Comparison of ENCODE assay signal across 1 cellular context in the genomic region with DNA sequence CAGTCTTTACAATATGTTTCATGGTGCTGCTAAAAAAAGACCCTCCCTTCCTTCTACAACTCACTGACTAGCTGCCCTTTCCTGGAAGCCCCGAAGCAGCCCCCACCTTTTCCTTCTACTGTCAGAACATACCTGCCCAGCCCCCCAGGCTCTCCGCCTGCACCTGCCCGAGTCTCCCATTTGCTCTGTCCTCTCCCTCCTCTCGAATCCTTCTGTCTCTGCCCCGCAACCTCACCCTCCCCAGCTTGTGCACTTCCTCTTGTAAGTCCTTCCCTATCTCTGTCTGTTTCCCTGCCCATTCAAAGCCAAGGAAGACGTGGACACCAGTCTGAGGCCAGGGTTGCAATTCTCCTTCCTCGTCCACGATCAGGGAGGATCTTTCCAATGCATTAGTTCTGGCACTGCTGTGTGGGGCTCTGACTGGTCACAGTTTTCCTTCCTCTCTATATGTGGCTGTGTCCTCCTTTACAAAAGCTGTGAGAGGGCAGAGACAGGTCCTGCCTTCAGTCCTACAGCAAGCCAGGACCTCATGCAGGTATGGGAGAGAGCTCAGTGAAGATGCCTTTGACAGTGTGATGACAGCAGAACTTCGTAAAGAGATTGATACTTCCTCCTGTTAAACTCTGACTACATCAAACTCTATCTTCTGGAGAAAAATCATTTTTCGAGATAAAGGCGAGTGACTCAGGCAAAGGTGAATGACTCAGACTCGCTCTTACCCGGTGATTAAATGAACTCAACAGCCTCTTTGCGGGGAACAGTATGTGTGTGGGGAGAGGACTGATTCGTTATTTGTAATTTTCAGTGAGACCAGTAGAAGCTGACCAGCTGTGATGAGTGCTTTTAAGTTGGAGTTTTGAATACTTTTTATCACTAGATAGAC.
TF ChIP-seq lines count a peak whose summit lies in the region.

No MANE protein-coding gene starts in this region.

TF ChIP-seq in K562, 482 proteins besides CTCF, POLR2A, EP300 and RAD21 (continued from another document):
- TF ChIP-seq, protein P1, sequence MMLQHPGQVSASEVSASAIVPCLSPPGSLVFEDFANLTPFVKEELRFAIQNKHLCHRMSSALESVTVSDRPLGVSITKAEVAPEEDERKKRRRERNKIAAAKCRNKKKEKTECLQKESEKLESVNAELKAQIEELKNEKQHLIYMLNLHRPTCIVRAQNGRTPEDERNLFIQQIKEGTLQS (IDR thresholded peaks at IDR 0.05) = peak; percentile 69
- TF ChIP-seq, protein P1 (CRISPR knock-in tag; conservative IDR thresholded peaks at IDR 0.05) = no peak
- TF ChIP-seq TBL1XR1 (IDR thresholded peaks at IDR 0.05; ENCODE audit: low read length in 2 of 2) = no peak
- TF ChIP-seq, protein P2, sequence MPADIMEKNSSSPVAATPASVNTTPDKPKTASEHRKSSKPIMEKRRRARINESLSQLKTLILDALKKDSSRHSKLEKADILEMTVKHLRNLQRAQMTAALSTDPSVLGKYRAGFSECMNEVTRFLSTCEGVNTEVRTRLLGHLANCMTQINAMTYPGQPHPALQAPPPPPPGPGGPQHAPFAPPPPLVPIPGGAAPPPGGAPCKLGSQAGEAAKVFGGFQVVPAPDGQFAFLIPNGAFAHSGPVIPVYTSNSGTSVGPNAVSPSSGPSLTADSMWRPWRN (IDR thresholded peaks at IDR 0.05; ENCODE audit: low read depth) = no peak
- no peak for TF ChIP-seq EWSR1 (IDR thresholded peaks at IDR 0.05; ENCODE audit: borderline replicate concordance, low read depth, partially characterized antibody)
- no peak for TF ChIP-seq YBX1 (IDR thresholded peaks at IDR 0.05)
- peak; percentile 3 for TF ChIP-seq CBX2 (IDR thresholded peaks at IDR 0.05; ENCODE audit: insufficient read depth, low read length, poor library complexity, severe bottlenecking)
- TF ChIP-seq ZNF212 (CRISPR knock-in tag; IDR thresholded peaks at IDR 0.05) = no peak
- TF ChIP-seq, protein P3, sequence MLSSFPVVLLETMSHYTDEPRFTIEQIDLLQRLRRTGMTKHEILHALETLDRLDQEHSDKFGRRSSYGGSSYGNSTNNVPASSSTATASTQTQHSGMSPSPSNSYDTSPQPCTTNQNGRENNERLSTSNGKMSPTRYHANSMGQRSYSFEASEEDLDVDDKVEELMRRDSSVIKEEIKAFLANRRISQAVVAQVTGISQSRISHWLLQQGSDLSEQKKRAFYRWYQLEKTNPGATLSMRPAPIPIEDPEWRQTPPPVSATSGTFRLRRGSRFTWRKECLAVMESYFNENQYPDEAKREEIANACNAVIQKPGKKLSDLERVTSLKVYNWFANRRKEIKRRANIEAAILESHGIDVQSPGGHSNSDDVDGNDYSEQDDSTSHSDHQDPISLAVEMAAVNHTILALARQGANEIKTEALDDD (IDR thresholded peaks at IDR 0.05) = no peak
- TF ChIP-seq CBX8 (IDR thresholded peaks at IDR 0.05; ENCODE audit: borderline replicate concordance, extremely low read depth, low read depth, low read length, poor library complexity, severe bottlenecking) = peak; percentile 70
- no peak for TF ChIP-seq MYNN (IDR thresholded peaks at IDR 0.05)
- no peak for TF ChIP-seq MYNN (CRISPR knock-in tag; IDR thresholded peaks at IDR 0.05)
- no peak for TF ChIP-seq RNF2 (IDR thresholded peaks at IDR 0.05)
- no peak for TF ChIP-seq NCOA6 (IDR thresholded peaks at IDR 0.05)
- peak; percentile 38; the same call in 1 of the 2 replicates for TF ChIP-seq ARID1B (IDR thresholded peaks at IDR 0.05)
- peak; percentile 58 for TF ChIP-seq NFE2 (IDR thresholded peaks at IDR 0.05; ENCODE audit: low read depth)
- no peak for TF ChIP-seq PHTF2 (CRISPR knock-in tag; IDR thresholded peaks at IDR 0.05)
- TF ChIP-seq SMARCE1 (IDR thresholded peaks at IDR 0.05) = 0 out of 2 replicates have a peak, but pooled peaks have one; percentile 12
- TF ChIP-seq KLF6 (CRISPR knock-in tag; IDR thresholded peaks at IDR 0.05; ENCODE audit: borderline replicate concordance) = no peak
- no peak for TF ChIP-seq NR3C1 (CRISPR knock-in tag; IDR thresholded peaks at IDR 0.05)
- no peak for TF ChIP-seq CEBPB (tag; IDR thresholded peaks at IDR 0.05)
- TF ChIP-seq SMARCA4 (IDR thresholded peaks at IDR 0.05) = peak; percentile 50; the same call in 1 of the 2 replicates
- TF ChIP-seq JUND (IDR thresholded peaks at IDR 0.05; ENCODE audit: borderline replicate concordance, low read depth, low read length) = peak; percentile 79
- TF ChIP-seq JUND (tag; IDR thresholded peaks at IDR 0.05; ENCODE audit: borderline replicate concordance, low read depth, low read length) = peak; percentile 73; the same call in 2 of the 3 replicates
- TF ChIP-seq, protein P4, sequence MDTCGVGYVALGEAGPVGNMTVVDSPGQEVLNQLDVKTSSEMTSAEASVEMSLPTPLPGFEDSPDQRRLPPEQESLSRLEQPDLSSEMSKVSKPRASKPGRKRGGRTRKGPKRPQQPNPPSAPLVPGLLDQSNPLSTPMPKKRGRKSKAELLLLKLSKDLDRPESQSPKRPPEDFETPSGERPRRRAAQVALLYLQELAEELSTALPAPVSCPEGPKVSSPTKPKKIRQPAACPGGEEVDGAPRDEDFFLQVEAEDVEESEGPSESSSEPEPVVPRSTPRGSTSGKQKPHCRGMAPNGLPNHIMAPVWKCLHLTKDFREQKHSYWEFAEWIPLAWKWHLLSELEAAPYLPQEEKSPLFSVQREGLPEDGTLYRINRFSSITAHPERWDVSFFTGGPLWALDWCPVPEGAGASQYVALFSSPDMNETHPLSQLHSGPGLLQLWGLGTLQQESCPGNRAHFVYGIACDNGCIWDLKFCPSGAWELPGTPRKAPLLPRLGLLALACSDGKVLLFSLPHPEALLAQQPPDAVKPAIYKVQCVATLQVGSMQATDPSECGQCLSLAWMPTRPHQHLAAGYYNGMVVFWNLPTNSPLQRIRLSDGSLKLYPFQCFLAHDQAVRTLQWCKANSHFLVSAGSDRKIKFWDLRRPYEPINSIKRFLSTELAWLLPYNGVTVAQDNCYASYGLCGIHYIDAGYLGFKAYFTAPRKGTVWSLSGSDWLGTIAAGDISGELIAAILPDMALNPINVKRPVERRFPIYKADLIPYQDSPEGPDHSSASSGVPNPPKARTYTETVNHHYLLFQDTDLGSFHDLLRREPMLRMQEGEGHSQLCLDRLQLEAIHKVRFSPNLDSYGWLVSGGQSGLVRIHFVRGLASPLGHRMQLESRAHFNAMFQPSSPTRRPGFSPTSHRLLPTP (IDR thresholded peaks at IDR 0.05; ENCODE audit: borderline replicate concordance, extremely low read depth, insufficient read length) = no peak
- no peak for TF ChIP-seq ZNF217 (CRISPR knock-in tag; IDR thresholded peaks at IDR 0.05)
- TF ChIP-seq ZFX (CRISPR knock-in tag; IDR thresholded peaks at IDR 0.05) = no peak
- no peak for TF ChIP-seq NCOA4 (IDR thresholded peaks at IDR 0.05; ENCODE audit: partially characterized antibody)
- TF ChIP-seq JUN (IDR thresholded peaks at IDR 0.05; ENCODE audit: borderline replicate concordance, low read depth, low read length) = peak; percentile 74
- no peak for TF ChIP-seq JUN (CRISPR knock-in tag; IDR thresholded peaks at IDR 0.05; ENCODE audit: borderline replicate concordance)
- TF ChIP-seq, protein P5, sequence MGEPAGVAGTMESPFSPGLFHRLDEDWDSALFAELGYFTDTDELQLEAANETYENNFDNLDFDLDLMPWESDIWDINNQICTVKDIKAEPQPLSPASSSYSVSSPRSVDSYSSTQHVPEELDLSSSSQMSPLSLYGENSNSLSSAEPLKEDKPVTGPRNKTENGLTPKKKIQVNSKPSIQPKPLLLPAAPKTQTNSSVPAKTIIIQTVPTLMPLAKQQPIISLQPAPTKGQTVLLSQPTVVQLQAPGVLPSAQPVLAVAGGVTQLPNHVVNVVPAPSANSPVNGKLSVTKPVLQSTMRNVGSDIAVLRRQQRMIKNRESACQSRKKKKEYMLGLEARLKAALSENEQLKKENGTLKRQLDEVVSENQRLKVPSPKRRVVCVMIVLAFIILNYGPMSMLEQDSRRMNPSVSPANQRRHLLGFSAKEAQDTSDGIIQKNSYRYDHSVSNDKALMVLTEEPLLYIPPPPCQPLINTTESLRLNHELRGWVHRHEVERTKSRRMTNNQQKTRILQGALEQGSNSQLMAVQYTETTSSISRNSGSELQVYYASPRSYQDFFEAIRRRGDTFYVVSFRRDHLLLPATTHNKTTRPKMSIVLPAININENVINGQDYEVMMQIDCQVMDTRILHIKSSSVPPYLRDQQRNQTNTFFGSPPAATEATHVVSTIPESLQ (CRISPR knock-in tag; IDR thresholded peaks at IDR 0.05) = no peak
- TF ChIP-seq ZNF347 (CRISPR knock-in tag; IDR thresholded peaks at IDR 0.05; ENCODE audit: low read depth) = no peak
